Comparison of ENCODE assay signal across 29 cellular contexts in genomic region chr1:37078866-37079265, GRCh38. TPM values are rescaled to one million over a fixed set of nuclear protein-coding genes. Genes with fewer than 3 reads are reported as not detected.
"Had no signal": no experiment of that assay in that cellular context is flagged by ENCODE, and none has a peak within 500 bp of the region (broad histone marks: within the 10 kb centered on the region; RNA-seq: fewer than 3 reads in every experiment).

No MANE protein-coding gene starts in this region.

- H3K4me3 ChIP-seq: left ventricle myocardium inferior, lung, neural progenitor cell, ovary, right atrium auricular region, right lobe of liver, smooth muscle cell, suprapubic skin, thoracic aorta, tibial artery, upper lobe of right lung had no signal

- ATAC-seq: right lobe of liver; stimulated activated naive B cell treated with anti-CD40 and anti-IgM and Interleukin-4, amounts not matched to agents 10 μg/mL and 1 μg/mL and 100 μg/mL, for 72 hours; upper lobe of right lung had no signal

- H3K4me3 Mint-ChIP-seq: mesothelial cell of epicardium; naive B cell; natural killer cell; nephron progenitor cell; neural progenitor cell; stimulated activated naive B cell treated with anti-CD40 and anti-IgM and Interleukin-4, amounts not matched to agents 10 μg/mL and 1 μg/mL and 100 μg/mL, for 72 hours; stimulated activated naive CD8-positive, alpha-beta T cell treated with anti-CD3 and anti-CD28 coated beads, Interleukin-15, Interleukin-2, amounts not matched to agents 100 ng/mL and 50 ng/mL, for 24 hours had no signal

- H3K9me3 ChIP-seq: left ventricle myocardium inferior, neutrophil, ovary, right atrium auricular region, right lobe of liver, suprapubic skin, thoracic aorta, tibial artery, upper lobe of right lung had no signal

- H3K36me3 Mint-ChIP-seq: mesothelial cell of epicardium; naive B cell; natural killer cell; neural progenitor cell; stimulated activated naive B cell treated with anti-CD40 and anti-IgM and Interleukin-4, amounts not matched to agents 10 μg/mL and 1 μg/mL and 100 μg/mL, for 72 hours had no signal

- H3K27me3 ChIP-seq: neural progenitor cell, neutrophil, ovary, right atrium auricular region, right lobe of liver had no signal

- H3K9me3 Mint-ChIP-seq: mesothelial cell of epicardium; natural killer cell; stimulated activated naive B cell treated with anti-CD40 and anti-IgM and Interleukin-4, amounts not matched to agents 10 μg/mL and 1 μg/mL and 100 μg/mL, for 72 hours; stimulated activated naive CD8-positive, alpha-beta T cell treated with anti-CD3 and anti-CD28 coated beads, Interleukin-15, Interleukin-2, amounts not matched to agents 100 ng/mL and 50 ng/mL, for 24 hours had no signal

- H3K4me1 ChIP-seq: left ventricle myocardium inferior, right atrium auricular region, right lobe of liver, suprapubic skin, tibial artery, upper lobe of right lung had no signal

- H3K27ac Mint-ChIP-seq: mesothelial cell of epicardium; naive B cell; natural killer cell; neural progenitor cell; progenitor cell of endocrine pancreas; stimulated activated naive B cell treated with anti-CD40 and anti-IgM and Interleukin-4, amounts not matched to agents 10 μg/mL and 1 μg/mL and 100 μg/mL, for 72 hours; stimulated activated naive CD8-positive, alpha-beta T cell treated with anti-CD3 and anti-CD28 coated beads, Interleukin-15, Interleukin-2, amounts not matched to agents 100 ng/mL and 50 ng/mL, for 24 hours had no signal

- H3K36me3 ChIP-seq: left ventricle myocardium inferior, neural progenitor cell, neutrophil, ovary, right atrium auricular region, right lobe of liver, suprapubic skin, thoracic aorta, tibial artery, upper lobe of right lung had no signal

- DNase-seq: islet precursor cell; left ventricle myocardium inferior; mesendoderm; naive B cell; natural killer cell; nephron progenitor cell; occipital lobe; ovary; right lobe of liver; stimulated activated CD4-positive, alpha-beta T cell treated with anti-CD3 and anti-CD28 coated beads, Interleukin-12 subunit alpha, Interleukin-12 subunit beta, amount 100 ng/mL, for 4 hours; stimulated activated CD4-positive, alpha-beta T cell treated with anti-CD3 and anti-CD28 coated beads, Interleukin-15, amount 100 ng/mL, for 24 hours; stimulated activated CD4-positive, alpha-beta T cell treated with anti-CD3 and anti-CD28 coated beads, Interleukin-2, amount 100 ng/mL, for 24 hours; stimulated activated CD4-positive, alpha-beta T cell treated with anti-CD3 and anti-CD28 coated beads, Interleukin-4, amount 100 ng/mL, for 1 hour; stimulated activated naive B cell treated with anti-CD40 and anti-IgM and Interleukin-4, amounts not matched to agents 10 μg/mL and 1 μg/mL and 100 μg/mL, for 72 hours; tibial artery; trophoblast cell; upper lobe of right lung had no signal

- H3K27ac ChIP-seq: left ventricle myocardium inferior, neural progenitor cell, neutrophil, ovary, right atrium auricular region, right lobe of liver, suprapubic skin, thoracic aorta, tibial artery, upper lobe of right lung had no signal

- H3K4me1 Mint-ChIP-seq: mesothelial cell of epicardium; naive B cell; natural killer cell; stimulated activated naive B cell treated with anti-CD40 and anti-IgM and Interleukin-4, amounts not matched to agents 10 μg/mL and 1 μg/mL and 100 μg/mL, for 72 hours had no signal

- H3K27me3 Mint-ChIP-seq: stimulated activated naive B cell treated with anti-CD40 and anti-IgM and Interleukin-4, amounts not matched to agents 10 μg/mL and 1 μg/mL and 100 μg/mL, for 72 hours had no signal

RNA-seq across cellular contexts. Expression of gene GRIK3, which starts 44.6 kb away (rescaled TPM):
- total RNA-seq: mesothelial cell of epicardium, natural killer cell, pulmonary artery endothelial cell, renal cortical epithelial cell, upper lobe of right lung had no signal
- polyA plus RNA-seq: smooth muscle cell had no signal
